24 cellular contexts compared by ENCODE assay signal in the genomic region with DNA sequence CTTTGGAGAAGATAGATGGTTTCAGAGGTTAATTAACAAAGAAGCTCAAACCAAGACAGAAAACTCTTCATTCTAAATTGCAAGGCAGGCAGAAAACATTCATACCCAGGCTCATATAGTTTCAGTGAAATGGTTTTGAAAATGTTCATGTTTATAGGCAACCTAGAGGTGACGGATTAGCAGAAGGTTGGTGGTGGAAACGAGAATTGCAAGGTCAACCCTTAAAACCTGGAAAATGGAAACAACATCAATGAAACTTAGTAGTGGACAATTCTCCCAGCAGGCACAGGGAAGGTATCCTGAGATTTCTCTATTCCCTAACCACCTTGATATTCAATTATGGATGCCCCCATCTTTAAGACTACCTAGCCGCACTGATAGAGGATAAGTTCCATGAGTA. TPM values are rescaled to one million over a fixed set of nuclear protein-coding genes. Genes with fewer than 3 reads are reported as not detected.
A peak's percentile ranks its signal among the peaks of the same experiment; 100 is the strongest.
DNase-seq lines count a peak whose midpoint lies in the region; ATAC-seq and TF ChIP-seq lines count a peak whose summit lies in the region.
"Had no signal": no experiment of that assay in that cellular context is flagged by ENCODE, and none has a peak within 500 bp of the region (broad histone marks: within the 10 kb centered on the region; RNA-seq: fewer than 3 reads in every experiment).

No MANE protein-coding gene starts in this region.

- no peak overlapping the region for H3K27ac ChIP-seq in HCT116 (ENCODE audit: low read depth, low read length)
- peak overlapping the region; percentile 27 to 34 for H3K27ac ChIP-seq in ascending aorta
- H3K27ac ChIP-seq in lower lobe of right lung, result peak overlapping the region; percentile 63
- H3K27ac ChIP-seq in tibial nerve, result peak overlapping the region in 2 of 4 donors; percentile 72 to 75
- H3K27ac ChIP-seq: colonic mucosa had no signal

- WGBS in tibial nerve, 2 donors, result 76 to 88% methylated on average over 3 of the region's 3 CpGs

- no peak overlapping the region for H3K4me3 ChIP-seq in HCT116 (replicated peaks in 1 of 2; ENCODE audit: low read depth in 1 of 2, low read length in 2 of 2)
- H3K4me3 ChIP-seq in ascending aorta, result peak overlapping the region in 1 of 2 donors; percentile 46
- peak overlapping the region; percentile 29 for H3K4me3 ChIP-seq in lower lobe of right lung
- H3K4me3 ChIP-seq in tibial nerve, result peak overlapping the region in 3 of 4 donors; percentile 3 to 33 (median 11)
- H3K4me3 ChIP-seq: colonic mucosa, HAP-1 had no signal

- no peaks in the 10 kb centered on the region for H3K79me2 ChIP-seq in HCT116 (ENCODE audit: insufficient read depth, low read length)

- BruUV-seq in HCT116 (replicated peaks; lab: Mats Ljungman, UMichigan), result no TSS peak

- POLR2A ChIA-PET in HCT116 (lab: Charles Lee), result no interaction called here

- no peaks in the 10 kb centered on the region for H3K27me3 ChIP-seq in HCT116 (ENCODE audit: insufficient read depth, low read length)
- no peaks in the 10 kb centered on the region for H3K27me3 ChIP-seq in ascending aorta
- no peaks in the 10 kb centered on the region for H3K27me3 ChIP-seq in lower lobe of right lung (ENCODE audit: low read depth)
- no peaks in the 10 kb centered on the region for H3K27me3 ChIP-seq in tibial nerve
- H3K27me3 ChIP-seq: colonic mucosa had no signal

- CTCF ChIA-PET in HCT116 (lab: Charles Lee), result no interaction called here

- H3K4me1 ChIP-seq in HCT116 (ENCODE audit: control insufficient read depth in 1 of 2, insufficient read depth in 2 of 2, low read length in 2 of 2) (peaks cover 6 to 11% of the 10 kb centered on the region in 2 experiments; a peak in 3 of 4 replicates), ascending aorta (no peaks in the 10 kb centered on the region), lower lobe of right lung (no peaks in the 10 kb centered on the region), tibial nerve (no peaks in the 10 kb centered on the region)
- H3K4me1 ChIP-seq: colonic mucosa, HAP-1 had no signal

- H3K36me3 ChIP-seq in HCT116 (ENCODE audit: control insufficient read depth in 1 of 2, insufficient read depth in 2 of 2, low read length in 2 of 2) (no peaks in the 10 kb centered on the region), ascending aorta (no peaks in the 10 kb centered on the region), lower lobe of right lung (no peaks in the 10 kb centered on the region), tibial nerve (no peaks in the 10 kb centered on the region)
- H3K36me3 ChIP-seq: colonic mucosa, HAP-1 had no signal

- TF ChIP-seq RAD21 in HCT116 (IDR thresholded peaks at IDR 0.05; ENCODE audit: low read depth), result no peak

- TF ChIP-seq POLR2A in HCT116 (IDR thresholded peaks at IDR 0.05; ENCODE audit: borderline replicate concordance, extremely low read depth, insufficient read depth, insufficient read length), result no peak
- TF ChIP-seq POLR2A in tibial nerve (IDR thresholded peaks at IDR 0.05), result no peak

- no peaks in the 10 kb centered on the region for H4K20me1 ChIP-seq in HCT116 (ENCODE audit: insufficient read depth)

- peak overlapping the region; percentile 36 for H2AFZ ChIP-seq in HCT116 (ENCODE audit: low read depth, low read length, poor library complexity, severe bottlenecking)

- H3K9me2 ChIP-seq in HCT116 (ENCODE audit: insufficient read depth), result no peaks in the 10 kb centered on the region

- TF ChIP-seq CTCF in HCT116 (IDR thresholded peaks at IDR 0.05 in 2 of 3, conservative IDR thresholded peaks at IDR 0.05 in 1 of 3; ENCODE audit: borderline replicate concordance in 1 of 3, insufficient read depth in 1 of 3, low read depth in 2 of 3, low read length in 2 of 3) (peak in 1 of 3 experiments; percentile 40; a peak in 2 of 6 replicates), ascending aorta (IDR thresholded peaks at IDR 0.05) (no peak), lower lobe of right lung (IDR thresholded peaks at IDR 0.05) (no peak), tibial nerve (IDR thresholded peaks at IDR 0.05) (peak in 1 of 5 experiments; percentile 22)

- RAD21 ChIA-PET in HCT116 (lab: Charles Lee; ENCODE audit: low non-redundant PET in 1 of 2, low total read pairs in 2 of 2, uncharacterized antibody in 2 of 2, unreplicated experiment in 2 of 2), result no interaction called here

- no peak overlapping the region for H3K4me2 ChIP-seq in HCT116 (ENCODE audit: low read length)

- H3K9ac ChIP-seq in HCT116 (ENCODE audit: low read length), result no peak overlapping the region

- TF ChIP-seq EP300 in tibial nerve (IDR thresholded peaks at IDR 0.05), result no peak

- no peak for DNase-seq in HCT116 (ENCODE audit: low read depth, low spot score)
- DNase-seq in ascending aorta (ENCODE audit: low spot score in 2 of 2), result no peak
- no peak for DNase-seq in lower lobe of right lung
- DNase-seq in tibial nerve (ENCODE audit: low spot score in 2 of 2), result no peak
- no peak for DNase-seq in NCI-H82 (lab: John Stamatoyannopoulos, UW)
- DNase-seq: activated CD4-positive, alpha-beta T cell treated with anti-CD3 and anti-CD28 coated beads, Interleukin-2, amount 50 U/mL, for 48 hours; activated effector memory CD4-positive, alpha-beta T cell treated with anti-CD3 and anti-CD28 coated beads, Interleukin-2, amount 50 U/mL, for 16 hours; activated naive CD8-positive, alpha-beta T cell treated with anti-CD3 and anti-CD28 coated beads, Interleukin-2, amount 50 U/mL, for 24 hours; CD8-positive, alpha-beta T cell; colonic mucosa; DMS153; immature natural killer cell; KBM-7; NCI-H1436 treated with DMSO at 0.1 percent for 48 hours; NCI-H2171 treated with DMSO at 0.1 percent for 48 hours; NCI-H526; stimulated activated CD4-positive, alpha-beta T cell treated with anti-CD3 and anti-CD28 coated beads, Interleukin-12 subunit alpha, Interleukin-12 subunit beta, amount 100 ng/mL, for 4 hours; stimulated activated naive CD8-positive, alpha-beta T cell treated with anti-CD3 and anti-CD28 coated beads, Interleukin-15, amount 100 ng/mL, for 72 hours; T-helper 9 cell had no signal

- H3K9me3 ChIP-seq in HCT116 (ENCODE audit: control insufficient read depth in 1 of 2, insufficient read depth in 1 of 2, low read depth in 1 of 2, low read length in 2 of 2) (no peaks in the 10 kb centered on the region), ascending aorta (no peaks in the 10 kb centered on the region), lower lobe of right lung (no peaks in the 10 kb centered on the region), tibial nerve (no peaks in the 10 kb centered on the region)
- H3K9me3 ChIP-seq: colonic mucosa, HAP-1 had no signal

- intact Hi-C loops in HCT116 (cut with micrococcal nuclease) (no loop called here), ascending aorta (cut with DNase I) (no loop called here), lower lobe of right lung (cut with DNase I) (no loop called here)

- ATAC-seq in HCT116 (peak; percentile 55; the same call in 1 of the 2 replicates), lower lobe of right lung (peak in 1 of 2 donors; percentile 21), GM21423 (IDR thresholded peaks at IDR 0.05; ENCODE audit: unreplicated experiment) (no peak), GM21367 (IDR thresholded peaks at IDR 0.05; ENCODE audit: unreplicated experiment) (no peak)
- ATAC-seq: activated naive CD8-positive, alpha-beta T cell treated with anti-CD3 and anti-CD28 coated beads, Interleukin-2, amount 50 U/mL, for 24 hours; CD8-positive, alpha-beta T cell; stimulated activated naive CD8-positive, alpha-beta T cell treated with anti-CD3 and anti-CD28 coated beads, Interleukin-15, amount 100 ng/mL, for 72 hours; WTC11 had no signal

TF ChIP-seq in HCT116, 20 proteins besides CTCF, POLR2A, EP300 and RAD21:
- TF ChIP-seq TCF7L2 (IDR thresholded peaks at IDR 0.05; ENCODE audit: borderline replicate concordance, extremely low read depth, insufficient read depth, insufficient read length) (no peak), CBX3 (IDR thresholded peaks at IDR 0.05; ENCODE audit: low read depth) (no peak)

RNA-seq across cellular contexts. Expression of gene CD163, which starts 1.0 kb away (rescaled TPM):
- total RNA-seq in HCT116 (2021; ENCODE audit: unreplicated experiment), result 1.4 TPM
- polyA plus RNA-seq in HCT116 (2012), result not detected in 2 replicates
- total RNA-seq in ascending aorta, result 120 TPM
- total RNA-seq in lower lobe of right lung, result 525 TPM
- total RNA-seq in tibial nerve, result 100 to 1,000 TPM; 192 to 455 (median 278) TPM
- total RNA-seq: G401 had no signal

RNA-seq across cellular contexts. Expression of gene CD163L1, which starts 58.7 kb away (rescaled TPM):
- 27.0 TPM for total RNA-seq in HCT116 (2021; ENCODE audit: unreplicated experiment)
- 9.7 and 13.5 TPM in 2 replicates for polyA plus RNA-seq in HCT116 (2012)
- not detected for total RNA-seq in ascending aorta
- total RNA-seq in lower lobe of right lung, result 4.5 TPM
- total RNA-seq in tibial nerve, result 10 to 100 TPM in 1 of 4 donors, 1 to 10 TPM in 2, under 1 TPM in 1; 0.66 to 16.7 (median 1.6) TPM
- total RNA-seq: CD8-positive, alpha-beta T cell; G401 had no signal
- polyA plus RNA-seq: immature natural killer cell had no signal

Comparison
In these comparisons a context has a peak if more than half of its experiments do, and no peak if none do; other contexts are left out.
1. H3K4me3 ChIP-seq: peak in lower lobe of right lung (single experiment) and tibial nerve (3 of 4); none in HCT116 (0 of 2).
2. RNA of gene CD163, which starts 1.0 kb away (total RNA-seq): 525 TPM in lower lobe of right lung (single experiment), 192 to 455 TPM in tibial nerve and 120 TPM in ascending aorta (single experiment); 1.4 TPM in HCT116 (single experiment); every median in the first group is over 10 times any median in the second.